ENCODE assay signal across 10 cellular contexts in genomic region chr2:159226059-159226461, GRCh38.
A peak's percentile ranks its signal among the peaks of the same experiment; 100 is the strongest.
DNase-seq lines count a peak whose midpoint lies in the region; ATAC-seq, FAIRE-seq and TF ChIP-seq lines count a peak whose summit lies in the region.
"Had no signal": no experiment of that assay in that cellular context is flagged by ENCODE, and none has a peak within 500 bp of the region (broad histone marks: within the 10 kb centered on the region; RNA-seq: fewer than 3 reads in every experiment).

No MANE protein-coding gene starts in this region.

- peaks cover 11% of the 10 kb centered on the region for H3K36me3 ChIP-seq in mucosa of descending colon (ENCODE audit: low read depth)

- TF ChIP-seq CTCF in HL-60 (IDR thresholded peaks at IDR 0.05; ENCODE audit: insufficient read depth, low read length) (no peak), mucosa of descending colon (IDR thresholded peaks at IDR 0.05) (no peak)

- H3K27me3 ChIP-seq in HL-60 (ENCODE audit: insufficient read depth, poor library complexity, severe bottlenecking) = no peaks in the 10 kb centered on the region

- peak overlapping the region; percentile 2 for H3K27ac ChIP-seq in HL-60 (replicated peaks)
- H3K27ac ChIP-seq: thoracic aorta had no signal

- H3K4me1 ChIP-seq in mucosa of descending colon (ENCODE audit: low read depth) = no peaks in the 10 kb centered on the region

- H3K4me3 ChIP-seq in HL-60 (replicated peaks; ENCODE audit: insufficient read depth, low read length) (no peak overlapping the region), mucosa of descending colon (no peak overlapping the region)
- H3K4me3 ChIP-seq: thoracic aorta had no signal

- ATAC-seq in activated CD4-positive, CD25-positive, alpha-beta regulatory T cell treated with anti-CD3 and anti-CD28 coated beads, Interleukin-2, amount 50 U/mL, for 24 hours = peak; percentile 71 to 75
- ATAC-seq in mucosa of descending colon = peak; percentile 42
- no peak for ATAC-seq in GM18861 (IDR thresholded peaks at IDR 0.05; ENCODE audit: unreplicated experiment)

- intact Hi-C loops in mucosa of descending colon (cut with DNase I, micrococcal nuclease) = no loop called here

- no peak for DNase-seq in activated CD4-positive, CD25-positive, alpha-beta regulatory T cell (lab: John Stamatoyannopoulos, UW)
- DNase-seq in HL-60 (ENCODE audit: low read depth in 1 of 2, low spot score in 1 of 2) (peak; percentile 35 to 59), mucosa of descending colon (no peak), frontal cortex (ENCODE audit: low spot score in 2 of 2) (no peak), SHP77 treated with DMSO at 0.1 percent for 48 hours (lab: John Stamatoyannopoulos, UW) (no peak)
- peak; percentile 36 for DNase-seq in activated CD8-positive, alpha-beta memory T cell treated with anti-CD3 and anti-CD28 coated beads, Interleukin-2, amount 50 U/mL, for 4 hours

- FAIRE-seq in frontal cortex (lab: Jason Lieb, UNC) = no peak
- FAIRE-seq: islet of Langerhans had no signal

- no peaks in the 10 kb centered on the region for H3K9me3 ChIP-seq in mucosa of descending colon
- H3K9me3 ChIP-seq: thoracic aorta had no signal

Comparison
In these comparisons a context has a peak if more than half of its experiments do, and no peak if none do; other contexts are left out.
1. DNase-seq: peak in HL-60 (2 of 2) and activated CD8-positive, alpha-beta memory T cell treated with anti-CD3 and anti-CD28 coated beads, Interleukin-2, amount 50 U/mL, for 4 hours (single experiment); none in activated CD4-positive, CD25-positive, alpha-beta regulatory T cell (0 of 4), mucosa of descending colon (0 of 3), frontal cortex (0 of 2) and SHP77 treated with DMSO at 0.1 percent for 48 hours (single experiment).